Comparison of ENCODE assay signal across 11 cellular contexts in genomic region chr20:23365390-23366165, GRCh38. TPM values are rescaled to one million over a fixed set of nuclear protein-coding genes. Genes with fewer than 3 reads are reported as not detected.
DNase-seq lines count a peak whose midpoint lies in the region; ATAC-seq and TF ChIP-seq lines count a peak whose summit lies in the region.
"Had no signal": no experiment of that assay in that cellular context is flagged by ENCODE, and none has a peak within 500 bp of the region (broad histone marks: within the 10 kb centered on the region; RNA-seq: fewer than 3 reads in every experiment).

No MANE protein-coding gene starts in this region.

- H3K9me3 ChIP-seq in OCI-LY7 (ENCODE audit: low read length) = no peaks in the 10 kb centered on the region
- H3K9me3 ChIP-seq in endodermal cell (ENCODE audit: control insufficient read depth, low read length) = no peaks in the 10 kb centered on the region

- H2AFZ ChIP-seq in OCI-LY7 (ENCODE audit: low read length) = no peak overlapping the region

- no peak for ATAC-seq in GM18498 (IDR thresholded peaks at IDR 0.05; ENCODE audit: unreplicated experiment)

- peak overlapping the region; percentile 51; the same call in 1 of the 2 replicates for H3K4me2 ChIP-seq in OCI-LY7 (ENCODE audit: low read length)

- POLR2A ChIA-PET in OCI-LY7 (lab: Charles Lee) = interaction anchor here (1.3 to 1.6 kb wide), 2 partner anchors 8 to 16 kb away, joined by 3 to 4 read pairs; no protein-coding TSS in a partner anchor

- no peaks in the 10 kb centered on the region for H3K27me3 Mint-ChIP-seq in activated T-cell treated with anti-CD3 and anti-CD28 coated beads, Interleukin-2, amount 50 U/mL, for 24 hours
- no peaks in the 10 kb centered on the region for H3K27me3 Mint-ChIP-seq in endodermal cell (ENCODE audit: insufficient read depth)

- H3K36me3 ChIP-seq in OCI-LY7 (ENCODE audit: insufficient read depth, low read length) (peaks cover 65% of the 10 kb centered on the region), endodermal cell (ENCODE audit: control insufficient read depth, insufficient read depth, low read length) (peaks cover 60% of the 10 kb centered on the region)

- no peaks in the 10 kb centered on the region for H3K9me2 ChIP-seq in OCI-LY7 (ENCODE audit: insufficient read depth, low read length)

- peak overlapping the region; percentile 48 for H3K4me3 Mint-ChIP-seq in activated T-cell treated with anti-CD3 and anti-CD28 coated beads, Interleukin-2, amount 50 U/mL, for 24 hours
- H3K4me3 Mint-ChIP-seq in endodermal cell = no peak overlapping the region

- peak overlapping the region; percentile 89 for H3K27ac Mint-ChIP-seq in activated T-cell treated with anti-CD3 and anti-CD28 coated beads, Interleukin-2, amount 50 U/mL, for 24 hours
- peak overlapping the region; percentile 72 for H3K27ac Mint-ChIP-seq in endodermal cell

- H3K36me3 Mint-ChIP-seq in activated T-cell treated with anti-CD3 and anti-CD28 coated beads, Interleukin-2, amount 50 U/mL, for 24 hours (ENCODE audit: low read depth) = peaks cover 73% of the 10 kb centered on the region
- H3K36me3 Mint-ChIP-seq in endodermal cell (ENCODE audit: low read depth) = peaks cover 40% of the 10 kb centered on the region

- H4K20me1 ChIP-seq in OCI-LY7 (ENCODE audit: insufficient read depth, low read length) = peaks cover 20% of the 10 kb centered on the region

- H3K27ac ChIP-seq in OCI-LY7 (ENCODE audit: low read depth, low read length, poor library complexity, severe bottlenecking) (no peak overlapping the region), endodermal cell (ENCODE audit: low read depth, low read length) (no peak overlapping the region)

- no peak for TF ChIP-seq CTCF in OCI-LY7 (conservative IDR thresholded peaks at IDR 0.05; ENCODE audit: low read length)
- TF ChIP-seq CTCF in endodermal cell (conservative IDR thresholded peaks at IDR 0.05) = peak; percentile 41
- TF ChIP-seq CTCF in retinal pigment epithelial cell (conservative IDR thresholded peaks at IDR 0.05; ENCODE audit: low read depth, low read length) = no peak

- no peak overlapping the region for H3K9ac ChIP-seq in endodermal cell (ENCODE audit: extremely low read depth, low read length, poor library complexity, severe bottlenecking)

- CTCF ChIA-PET in OCI-LY7 (lab: Charles Lee; ENCODE audit: unreplicated experiment) = no interaction called here

- no peaks in the 10 kb centered on the region for H3K27me3 ChIP-seq in endodermal cell (ENCODE audit: control insufficient read depth, insufficient read depth, low read length, poor library complexity, severe bottlenecking)

- no peaks in the 10 kb centered on the region for H3K9me3 Mint-ChIP-seq in activated T-cell treated with anti-CD3 and anti-CD28 coated beads, Interleukin-2, amount 50 U/mL, for 24 hours
- H3K9me3 Mint-ChIP-seq in endodermal cell = no peaks in the 10 kb centered on the region

- no TSS peak for BruUV-seq in OCI-LY7 (replicated peaks; lab: Mats Ljungman, UMichigan)

- WGBS in endodermal cell (ENCODE audit: insufficient coverage in 1 of 2, insufficient read length in 1 of 2), 2 experiments = 96 to 98% methylated on average over 60 to 65 of the region's 65 CpGs

- H3K4me3 ChIP-seq in OCI-LY7 (ENCODE audit: low read depth, low read length, poor library complexity, severe bottlenecking) (no peak overlapping the region), endodermal cell (ENCODE audit: low read length) (no peak overlapping the region), retinal pigment epithelial cell (ENCODE audit: low read length) (peak overlapping the region; percentile 4)

- intact Hi-C loops in OCI-LY7 (cut with micrococcal nuclease; ENCODE audit: unreplicated experiment) = no loop called here

- no peak for DNase-seq in activated T-cell treated with anti-CD3 and anti-CD28 coated beads, Interleukin-2, amount 50 U/mL, for 24 hours
- DNase-seq in activated T-cell treated with anti-CD3 and anti-CD28 coated beads, Interleukin-2, amount 50 U/mL, for 1 hour = no peak
- DNase-seq in OCI-LY7 (ENCODE audit: low spot score) (no peak), endodermal cell (no peak), retinal pigment epithelial cell (ENCODE audit: low read depth) (no peak), glomerular visceral epithelial cell (ENCODE audit: extremely low spot score) (no peak)
- no peak for DNase-seq in stimulated activated CD4-positive, alpha-beta T cell treated with anti-CD3 and anti-CD28 coated beads, Interleukin-4, amount 100 ng/mL, for 24 hours
- DNase-seq: GF-D8, NCI-H226, SIG-M5 had no signal

- H3K79me2 ChIP-seq in OCI-LY7 (ENCODE audit: insufficient read depth, low read depth, low read length) = peaks cover 55% of the 10 kb centered on the region

- peaks cover 70% of the 10 kb centered on the region for H3K4me1 Mint-ChIP-seq in activated T-cell treated with anti-CD3 and anti-CD28 coated beads, Interleukin-2, amount 50 U/mL, for 24 hours (ENCODE audit: low read depth)
- peaks cover 15% of the 10 kb centered on the region for H3K4me1 Mint-ChIP-seq in endodermal cell

- H3K4me1 ChIP-seq in OCI-LY7 (ENCODE audit: insufficient read depth, low read length, poor library complexity, severe bottlenecking) (peaks cover 39% of the 10 kb centered on the region), endodermal cell (ENCODE audit: control insufficient read depth, insufficient read depth, low read length) (no peaks in the 10 kb centered on the region)

RNA-seq across cellular contexts. Expression of gene GZF1, which starts 3.6 kb away (rescaled TPM):
- total RNA-seq in OCI-LY7 (2014; rRNA removed; shearing (Covaris generic)) = 9.3 and 17.7 TPM in 2 replicates
- total RNA-seq in OCI-LY7 (2022) (17.1 and 20.1 TPM in 2 replicates), endodermal cell (10 to 100 TPM; 12.2 to 15.5 TPM)
- polyA plus RNA-seq in endodermal cell (2013, experiment 1 of 2) = 13.5 TPM
- polyA plus RNA-seq in endodermal cell (2013, experiment 2 of 2) = 10.4 TPM

RNA-seq across cellular contexts. Expression of gene NXT1, which starts 15.0 kb away (rescaled TPM):
- total RNA-seq in OCI-LY7 (2014; rRNA removed; shearing (Covaris generic)) = 71.6 and 76.5 TPM in 2 replicates
- total RNA-seq in OCI-LY7 (2022) (33.7 and 33.9 TPM in 2 replicates), endodermal cell (10 to 100 TPM; 16.8 to 19.5 TPM)
- polyA plus RNA-seq in endodermal cell (2013, experiment 1 of 2) = 29.7 TPM
- 29.4 TPM for polyA plus RNA-seq in endodermal cell (2013, experiment 2 of 2)

RNA-seq across cellular contexts. Expression of gene NAPB, which starts 55.7 kb away (rescaled TPM):
- total RNA-seq in OCI-LY7 (2014; rRNA removed; shearing (Covaris generic)) = 9.3 and 12.5 TPM in 2 replicates
- total RNA-seq in OCI-LY7 (2022) = 11.4 and 12.1 TPM in 2 replicates
- total RNA-seq in endodermal cell = 10 to 100 TPM; 15.7 to 16.5 TPM
- 16.4 TPM for polyA plus RNA-seq in endodermal cell (2013, experiment 1 of 2)
- 16.6 TPM for polyA plus RNA-seq in endodermal cell (2013, experiment 2 of 2)
